ENCODE assay signal across 8 cellular contexts in genomic region chr3:8663177-8664061, GRCh38. TPM values are rescaled to one million over a fixed set of nuclear protein-coding genes. Genes with fewer than 3 reads are reported as not detected.
DNase-seq lines count a peak whose midpoint lies in the region; ATAC-seq and TF ChIP-seq lines count a peak whose summit lies in the region.

No MANE protein-coding gene starts in this region.

- no peaks in the 10 kb centered on the region for H3K9me3 Mint-ChIP-seq in activated T-helper 17 cell treated with anti-CD3 and anti-CD28 coated beads, Interleukin-2, amount 50 U/mL, for 72 hours

- H3K27me3 Mint-ChIP-seq in activated T-helper 17 cell treated with anti-CD3 and anti-CD28 coated beads, Interleukin-2, amount 50 U/mL, for 72 hours = peaks cover 30% of the 10 kb centered on the region

- no peak overlapping the region for H3K4me3 Mint-ChIP-seq in activated T-helper 17 cell treated with anti-CD3 and anti-CD28 coated beads, Interleukin-2, amount 50 U/mL, for 72 hours

- peak; percentile 43 for ATAC-seq in GM21390 (IDR thresholded peaks at IDR 0.05; ENCODE audit: unreplicated experiment)
- no peak for ATAC-seq in omental fat pad (ENCODE audit: low FRiP score)
- ATAC-seq in activated T-helper 17 cell treated with anti-CD3 and anti-CD28 coated beads, Interleukin-2, amount 50 U/mL, for 72 hours (replicated peaks) = no peak

- DNase-seq in NCI-H1417 (lab: John Stamatoyannopoulos, UW) (peak; percentile 38 to 68 (median 67)), NCI-H1417 treated with DMSO at 0.1 percent for 48 hours (lab: John Stamatoyannopoulos, UW) (no peak), NAMALWA (ENCODE audit: low spot score) (peak; percentile 77), fibroblast of mammary gland (ENCODE audit: low read depth) (peak; percentile 79), omental fat pad (ENCODE audit: low spot score) (peak; percentile 64)

- H3K27ac Mint-ChIP-seq in activated T-helper 17 cell treated with anti-CD3 and anti-CD28 coated beads, Interleukin-2, amount 50 U/mL, for 72 hours = no peak overlapping the region

- no peak overlapping the region for H3K4me3 ChIP-seq in fibroblast of mammary gland (ENCODE audit: control insufficient read depth, low read depth, low read length)

- no peak overlapping the region for H3K27ac ChIP-seq in VCaP

- peak; percentile 82 for TF ChIP-seq CTCF in VCaP (conservative IDR thresholded peaks at IDR 0.05)
- TF ChIP-seq CTCF in fibroblast of mammary gland (conservative IDR thresholded peaks at IDR 0.05; ENCODE audit: control insufficient read depth, insufficient read depth, low read depth, low read length) = peak; percentile 68
- TF ChIP-seq CTCF in omental fat pad (IDR thresholded peaks at IDR 0.05) = no peak

- H3K36me3 Mint-ChIP-seq in activated T-helper 17 cell treated with anti-CD3 and anti-CD28 coated beads, Interleukin-2, amount 50 U/mL, for 72 hours (ENCODE audit: low read depth) = no peaks in the 10 kb centered on the region

- H3K4me1 Mint-ChIP-seq in activated T-helper 17 cell treated with anti-CD3 and anti-CD28 coated beads, Interleukin-2, amount 50 U/mL, for 72 hours = no peaks in the 10 kb centered on the region

RNA-seq across cellular contexts. Expression of gene SSUH2, which starts 18.8 kb away (rescaled TPM):
- 1 to 10 TPM in 1 of 4 donors, under 1 TPM in 1, not detected in 2; 0.50 to 1.9 TPM for total RNA-seq in omental fat pad
- 1 to 10 TPM in 1 of 2 donors, not detected in 1; 1.3 TPM for total RNA-seq in activated T-helper 17 cell treated with anti-CD3 and anti-CD28 coated beads, Interleukin-2, amount 50 U/mL, for 72 hours

Comparison
In these comparisons a context has a peak if more than half of its experiments do, and no peak if none do; other contexts are left out.
1. CTCF ChIP-seq: peak in VCaP (single experiment) and fibroblast of mammary gland (single experiment); none in omental fat pad (0 of 3).